ENCODE assay signal across 10 cellular contexts in the genomic region with DNA sequence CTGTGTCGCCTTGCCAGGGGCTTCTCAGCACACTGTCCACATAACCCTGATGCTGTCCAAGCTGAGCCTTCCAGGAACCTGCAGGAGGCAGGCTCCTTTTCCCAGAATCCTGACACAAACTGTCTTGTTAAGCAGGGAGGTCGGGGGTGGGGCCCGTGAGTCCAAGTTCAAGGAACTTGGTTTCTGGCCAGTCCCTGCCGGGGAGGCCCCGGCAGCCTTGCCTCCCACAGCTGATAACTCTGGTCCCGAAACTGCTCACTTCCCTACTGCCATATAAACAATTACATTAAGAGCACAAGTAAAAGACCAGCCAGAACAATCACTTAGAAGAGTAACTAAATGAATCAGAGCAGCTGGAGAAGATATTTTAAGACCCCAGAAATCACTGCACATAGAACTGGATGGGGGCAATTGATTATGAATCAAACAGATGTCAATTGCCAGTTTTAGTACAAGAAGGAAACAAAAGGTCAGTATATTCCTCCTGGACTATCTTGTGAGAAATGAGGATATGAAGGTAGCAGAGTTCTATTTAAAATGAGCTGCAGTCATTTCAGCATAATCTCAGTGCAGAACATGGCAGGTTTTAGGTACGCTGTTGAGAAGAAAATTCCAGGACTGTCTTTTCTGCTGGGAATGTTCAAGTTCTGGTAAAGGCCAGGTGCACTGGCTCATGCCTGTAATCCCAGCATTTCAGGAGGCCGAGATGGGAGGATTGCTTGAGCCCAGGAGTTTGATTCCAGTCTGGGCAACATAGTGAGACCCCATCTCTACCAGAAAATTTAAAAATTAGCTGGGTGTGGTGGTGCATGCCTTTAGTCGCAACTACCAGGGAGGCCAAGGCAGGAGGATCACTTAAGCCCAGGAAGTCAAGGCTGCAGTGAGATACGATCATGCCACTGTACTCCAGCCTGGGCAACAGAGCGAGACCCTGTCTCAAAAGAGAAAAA.
DNase-seq lines count a peak whose midpoint lies in the region; ATAC-seq, FAIRE-seq and TF ChIP-seq lines count a peak whose summit lies in the region.
"Had no signal": no experiment of that assay in that cellular context is flagged by ENCODE, and none has a peak within 500 bp of the region (broad histone marks: within the 10 kb centered on the region; RNA-seq: fewer than 3 reads in every experiment).

No MANE protein-coding gene starts in this region.

- H3K36me3 Mint-ChIP-seq in MCF 10A (ENCODE audit: insufficient read depth, unreplicated experiment), result no peaks in the 10 kb centered on the region
- H3K36me3 Mint-ChIP-seq in activated CD4-positive, alpha-beta T cell treated with anti-CD3 and anti-CD28 coated beads for 36 hours (ENCODE audit: low read depth), result peaks cover 7% of the 10 kb centered on the region

- H3K4me2 ChIP-seq in mammary epithelial cell (ENCODE audit: insufficient read depth, low read depth, low read length), result no peak overlapping the region
- peak overlapping the region; percentile 87 for H3K4me2 ChIP-seq in GM12878 (ENCODE audit: control insufficient read depth, insufficient read depth)
- no peak overlapping the region for H3K4me2 ChIP-seq in PC-9

- H3K27ac Mint-ChIP-seq in MCF 10A (ENCODE audit: low read depth, unreplicated experiment), result no peak overlapping the region
- no peak overlapping the region for H3K27ac Mint-ChIP-seq in activated CD4-positive, alpha-beta T cell treated with anti-CD3 and anti-CD28 coated beads for 36 hours
- H3K27ac Mint-ChIP-seq: T-helper 1 cell treated with Interleukin-12 subunit alpha and Interleukin-12 subunit beta and Interleukin-4 antibody, amounts not matched to agents 30 μg/mL and 1 μg/mL, for 36 hours had no signal

- no peaks in the 10 kb centered on the region for H3K4me1 Mint-ChIP-seq in MCF 10A (ENCODE audit: insufficient read depth, unreplicated experiment)
- peaks cover 25% of the 10 kb centered on the region for H3K4me1 Mint-ChIP-seq in activated CD4-positive, alpha-beta T cell treated with anti-CD3 and anti-CD28 coated beads for 36 hours

- TF ChIP-seq EP300 in GM12878 (IDR thresholded peaks at IDR 0.05; ENCODE audit: borderline replicate concordance in 1 of 2, control insufficient read depth in 1 of 2, low read depth in 2 of 2, low read length in 2 of 2), result peak; percentile 77 to 91; a peak in 3 of 4 replicates

- no peaks in the 10 kb centered on the region for H3F3A ChIP-seq in PC-9 (ENCODE audit: insufficient read depth, low read depth)

- CTCF ChIA-PET in MCF 10A (lab: Yijun Ruan, JAX) (no interaction called here), mammary epithelial cell (lab: Charles Lee; ENCODE audit: low non-redundant PET) (no interaction called here), GM12878 (lab: Yijun Ruan, JAX) (interaction anchor here (0.9 to 1.9 kb wide), 10 partner anchors 9 to 173 kb away, joined by 3 to 8 read pairs (median 4); no protein-coding TSS in a partner anchor), PC-9 (lab: Charles Lee) (no interaction called here)
- CTCF ChIA-PET in activated CD4-positive, alpha-beta T cell treated with anti-CD3 and anti-CD28 coated beads for 36 hours (lab: Charles Lee), result no interaction called here

- BruUV-seq in MCF 10A (replicated peaks; lab: Mats Ljungman, UMichigan) (no TSS peak), mammary epithelial cell (replicated peaks; lab: Mats Ljungman, UMichigan) (no TSS peak), GM12878 (replicated peaks; lab: Mats Ljungman, UMichigan) (no TSS peak), PC-9 (replicated peaks; lab: Mats Ljungman, UMichigan) (no TSS peak)

- H3K79me2 ChIP-seq in mammary epithelial cell (ENCODE audit: insufficient read depth, low read length) (no peaks in the 10 kb centered on the region), GM12878 (ENCODE audit: control insufficient read depth, insufficient read depth, low read length) (no peaks in the 10 kb centered on the region; the same call in none of the 2 replicates), PC-9 (ENCODE audit: low read depth) (no peaks in the 10 kb centered on the region)

- no peak overlapping the region for H2AFZ ChIP-seq in mammary epithelial cell (ENCODE audit: low read depth, low read length)
- no peak overlapping the region; the same call in 1 of the 2 replicates for H2AFZ ChIP-seq in GM12878 (ENCODE audit: control insufficient read depth, low read depth, low read length)
- H2AFZ ChIP-seq in PC-9, result no peak overlapping the region

- peak; percentile 65 for FAIRE-seq in GM12878 (lab: Jason Lieb, UNC)

- no peaks in the 10 kb centered on the region for H3K27me3 Mint-ChIP-seq in MCF 10A (ENCODE audit: insufficient read depth, unreplicated experiment)
- H3K27me3 Mint-ChIP-seq in activated CD4-positive, alpha-beta T cell treated with anti-CD3 and anti-CD28 coated beads for 36 hours, result no peaks in the 10 kb centered on the region
- H3K27me3 Mint-ChIP-seq: CD4-positive, CD25-positive, alpha-beta regulatory T cell had no signal

- H4K20me1 ChIP-seq in mammary epithelial cell (ENCODE audit: insufficient read depth, low read length), result no peaks in the 10 kb centered on the region
- H4K20me1 ChIP-seq in GM12878 (ENCODE audit: control insufficient read depth, insufficient read depth), result no peaks in the 10 kb centered on the region
- no peaks in the 10 kb centered on the region for H4K20me1 ChIP-seq in PC-9 (ENCODE audit: insufficient read depth)

- H3K27ac ChIP-seq in mammary epithelial cell (ENCODE audit: insufficient read depth, low read depth, low read length) (no peak overlapping the region), GM12878 (ENCODE audit: control insufficient read depth, insufficient read depth) (peak overlapping the region; percentile 69), PC-9 (no peak overlapping the region)

- no peak overlapping the region for H3K9ac ChIP-seq in mammary epithelial cell (ENCODE audit: insufficient read depth, low read length)
- H3K9ac ChIP-seq in GM12878 (ENCODE audit: control insufficient read depth, insufficient read depth, low read length), result no peak overlapping the region

- no peaks in the 10 kb centered on the region for H3K9me2 ChIP-seq in PC-9 (ENCODE audit: insufficient read depth)

- POLR2A ChIA-PET in MCF 10A (lab: Yijun Ruan, JAX) (no interaction called here), GM12878 (lab: Charles Lee) (interaction anchor here (0.5 to 1.3 kb wide), 7 partner anchors 10 to 112 kb away, joined by 3 to 5 read pairs (median 3); no protein-coding TSS in a partner anchor), PC-9 (lab: Charles Lee; ENCODE audit: unreplicated experiment) (no interaction called here)
- POLR2A ChIA-PET in activated CD4-positive, alpha-beta T cell treated with anti-CD3 and anti-CD28 coated beads for 36 hours (lab: Charles Lee), result no interaction called here

- no peak overlapping the region for H3K4me3 Mint-ChIP-seq in MCF 10A (ENCODE audit: unreplicated experiment)
- no peak overlapping the region for H3K4me3 Mint-ChIP-seq in activated CD4-positive, alpha-beta T cell treated with anti-CD3 and anti-CD28 coated beads for 36 hours
- H3K4me3 Mint-ChIP-seq: CD4-positive, CD25-positive, alpha-beta regulatory T cell; T-helper 1 cell treated with Interleukin-12 subunit alpha and Interleukin-12 subunit beta and Interleukin-4 antibody, amounts not matched to agents 30 μg/mL and 1 μg/mL, for 36 hours had no signal

- WGBS in mammary epithelial cell (ENCODE audit: low coverage, missing lambda C conversion rate), result 78% methylated on average over 10 of the region's 11 CpGs
- WGBS in GM12878 (ENCODE audit: insufficient coverage, insufficient replicate concordance, low lambda C conversion rate, missing lambda C conversion rate), result 43% methylated on average over 11 of the region's 11 CpGs

- SMC1A ChIA-PET in GM12878 (lab: Charles Lee; ENCODE audit: uncharacterized antibody, unreplicated experiment), result interaction anchor here (0.5 to 1.6 kb wide), 13 partner anchors 9 to 406 kb away, joined by 3 to 5 read pairs (median 3); no protein-coding TSS in a partner anchor

- RAD21 ChIA-PET in GM12878 (lab: Charles Lee; ENCODE audit: unreplicated experiment), result interaction anchor here (0.8 to 2.2 kb wide), 10 partner anchors 21 to 167 kb away, joined by 3 to 7 read pairs (median 4); no protein-coding TSS in a partner anchor

- no peak for TF ChIP-seq RAD21 in GM12878 (IDR thresholded peaks at IDR 0.05; ENCODE audit: insufficient read depth, low read depth, low read length)

- H3K4me1 ChIP-seq in mammary epithelial cell (ENCODE audit: insufficient read depth, low read length), result no peaks in the 10 kb centered on the region
- H3K4me1 ChIP-seq in GM12878 (ENCODE audit: control insufficient read depth, insufficient read depth, low read length), result peaks cover 22% of the 10 kb centered on the region
- no peaks in the 10 kb centered on the region for H3K4me1 ChIP-seq in PC-9 (replicated peaks; ENCODE audit: insufficient read depth)

- DNase-seq in MCF 10A (ENCODE audit: unreplicated experiment) (peak; percentile 4), mammary epithelial cell (no peak), GM12878 (ENCODE audit: low read depth, low spot score) (no peak), medulla oblongata (ENCODE audit: extremely low spot score) (peak; percentile 73), NCI-H69 (lab: John Stamatoyannopoulos, UW) (no peak), PC-9 (no peak)
- no peak for DNase-seq in activated CD4-positive, alpha-beta T cell treated with anti-CD3 and anti-CD28 coated beads for 36 hours
- DNase-seq: CD4-positive, CD25-positive, alpha-beta regulatory T cell had no signal

- TF ChIP-seq CTCF in MCF 10A (IDR thresholded peaks at IDR 0.05; ENCODE audit: unreplicated experiment), result no peak
- TF ChIP-seq CTCF in mammary epithelial cell (conservative IDR thresholded peaks at IDR 0.05 in 1 of 2, IDR thresholded peaks at IDR 0.05 in 1 of 2; ENCODE audit: extremely low read depth in 1 of 2, insufficient read depth in 1 of 2, low read depth in 1 of 2, low read length in 2 of 2), result no peak
- TF ChIP-seq CTCF in GM12878 (IDR thresholded peaks at IDR 0.05 in 2 of 3, conservative IDR thresholded peaks at IDR 0.05 in 1 of 3; ENCODE audit: control insufficient read depth in 2 of 3, extremely low read depth in 1 of 3, insufficient read depth in 1 of 3, low read depth in 3 of 3, low read length in 3 of 3), result no peak
- TF ChIP-seq CTCF in PC-9 (conservative IDR thresholded peaks at IDR 0.05), result no peak

- H3K9me3 Mint-ChIP-seq in MCF 10A (ENCODE audit: unreplicated experiment), result no peaks in the 10 kb centered on the region
- no peaks in the 10 kb centered on the region for H3K9me3 Mint-ChIP-seq in activated CD4-positive, alpha-beta T cell treated with anti-CD3 and anti-CD28 coated beads for 36 hours (ENCODE audit: low read depth)
- H3K9me3 Mint-ChIP-seq: CD4-positive, CD25-positive, alpha-beta regulatory T cell; T-helper 1 cell treated with Interleukin-12 subunit alpha and Interleukin-12 subunit beta and Interleukin-4 antibody, amounts not matched to agents 30 μg/mL and 1 μg/mL, for 36 hours had no signal

- H3K36me3 ChIP-seq in mammary epithelial cell (ENCODE audit: insufficient read depth, low read length) (no peaks in the 10 kb centered on the region), GM12878 (ENCODE audit: control insufficient read depth in 2 of 2, insufficient read depth in 2 of 2, low read length in 1 of 2) (peaks cover 0 to 8% of the 10 kb centered on the region in 2 experiments; a peak in 1 of 4 replicates), PC-9 (ENCODE audit: low read depth) (no peaks in the 10 kb centered on the region)

- dilution Hi-C loops in mammary epithelial cell (cut with HindIII; ENCODE audit: low sequenced_read_pairs), result loop anchor here (10.0 kb wide), 1 partner anchor 82 kb away; no protein-coding TSS in a partner anchor

- intact Hi-C loops in MCF 10A (cut with micrococcal nuclease), result no loop called here
- intact Hi-C loops in mammary epithelial cell (cut with micrococcal nuclease), result no loop called here
- intact Hi-C loops in GM12878 (cut with micrococcal nuclease; ENCODE audit: unreplicated experiment), result no loop called here
- intact Hi-C loops in activated CD4-positive, alpha-beta T cell treated with anti-CD3 and anti-CD28 coated beads for 36 hours (cut with DNase I, micrococcal nuclease), result no loop called here
- intact Hi-C loops in PC-9 (cut with micrococcal nuclease; ENCODE audit: unreplicated experiment), result no loop called here

- TF ChIP-seq POLR2A in GM12878 (IDR thresholded peaks at IDR 0.05; ENCODE audit: low read depth, low read length), result no peak

- H3K9me3 ChIP-seq in mammary epithelial cell (replicated peaks; ENCODE audit: insufficient read depth, low read length), result no peaks in the 10 kb centered on the region
- H3K9me3 ChIP-seq in GM12878 (replicated peaks; ENCODE audit: control insufficient read depth, insufficient read depth, low read length), result no peaks in the 10 kb centered on the region
- H3K9me3 ChIP-seq in PC-9 (ENCODE audit: insufficient read depth, low read depth), result no peaks in the 10 kb centered on the region

- peak; percentile 96 for ATAC-seq in HG03064 (IDR thresholded peaks at IDR 0.05; ENCODE audit: low read depth, unreplicated experiment)
- ATAC-seq in GM12878, result peak; percentile 99
- ATAC-seq in activated CD4-positive, alpha-beta T cell treated with anti-CD3 and anti-CD28 coated beads for 36 hours, result no peak

- in situ Hi-C loops in mammary epithelial cell (cut with MboI; ENCODE audit: low sequenced_read_pairs in 2 of 2) (no loop called here), GM12878 (cut with MboI) (no loop called here)

- H3K27me3 ChIP-seq in mammary epithelial cell (ENCODE audit: insufficient read depth, low read length) (no peaks in the 10 kb centered on the region), GM12878 (replicated peaks in 1 of 2; ENCODE audit: control insufficient read depth in 2 of 2, insufficient read depth in 2 of 2, low read length in 1 of 2) (no peaks in the 10 kb centered on the region), PC-9 (ENCODE audit: insufficient read depth, low read depth) (no peaks in the 10 kb centered on the region)

- H3K4me3 ChIP-seq in mammary epithelial cell (replicated peaks in 1 of 3; ENCODE audit: insufficient read depth in 1 of 3, low read depth in 2 of 3, low read length in 3 of 3) (no peak overlapping the region), GM12878 (no peak overlapping the region), PC-9 (no peak overlapping the region)

Comparison
In these comparisons a context has a peak if more than half of its experiments do, and no peak if none do; other contexts are left out.
1. DNase-seq: peak in MCF 10A (single experiment) and medulla oblongata (single experiment); none in mammary epithelial cell (single experiment), GM12878 (single experiment), activated CD4-positive, alpha-beta T cell treated with anti-CD3 and anti-CD28 coated beads for 36 hours (single experiment), NCI-H69 (single experiment) and PC-9 (0 of 2).